ENCODE assay signal across 34 cellular contexts in the genomic region with DNA sequence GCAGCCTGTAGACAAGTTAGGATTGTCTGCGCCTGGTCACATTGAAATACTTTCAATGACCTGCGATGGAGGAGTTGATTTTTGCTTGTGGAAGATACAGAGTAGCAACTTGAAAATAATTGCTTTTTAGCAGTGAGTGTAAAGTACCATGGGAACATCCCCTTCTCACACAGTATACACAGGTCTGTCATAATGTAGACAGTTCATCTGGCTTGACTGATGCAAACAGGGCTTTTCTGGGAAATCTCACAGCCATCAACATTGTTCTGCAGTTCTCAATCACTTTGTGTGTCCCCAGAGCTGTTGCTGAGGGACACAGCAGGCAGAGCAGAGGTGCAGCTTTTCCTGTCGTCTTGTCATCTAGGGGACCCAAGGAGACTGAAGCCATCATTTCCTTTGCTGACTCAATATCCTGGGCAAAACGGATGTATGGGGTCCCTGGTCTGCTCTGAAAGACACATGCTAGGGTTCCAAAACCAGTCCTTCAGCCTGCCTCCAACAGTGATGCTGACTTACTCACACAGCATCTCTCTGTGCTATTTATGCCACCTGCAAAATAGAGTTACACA. TPM values are rescaled to one million over a fixed set of nuclear protein-coding genes. Genes with fewer than 3 reads are reported as not detected.
"Had no signal": no experiment of that assay in that cellular context is flagged by ENCODE, and none has a peak within 500 bp of the region (broad histone marks: within the 10 kb centered on the region; RNA-seq: fewer than 3 reads in every experiment).

No MANE protein-coding gene starts in this region.

- FAIRE-seq: kidney, urothelium cell line had no signal

- H3K9me3 ChIP-seq: colonic mucosa, gastrocnemius medialis, left lung, mucosa of descending colon, ovary, psoas muscle, spleen, thoracic aorta, tibial nerve, upper lobe of left lung had no signal

- H3K36me3 ChIP-seq: colonic mucosa, gastrocnemius medialis, left lung, ovary, spleen, thoracic aorta, tibial nerve, upper lobe of left lung had no signal

- ATAC-seq: esophagus mucosa; gastrocnemius medialis; left lung; mucosa of descending colon; psoas muscle; right cardiac atrium; stimulated activated naive B cell treated with anti-CD40 and anti-IgM and Interleukin-4, amounts not matched to agents 10 μg/mL and 1 μg/mL and 100 μg/mL, for 72 hours had no signal

- H3K4me3 ChIP-seq: colonic mucosa, gastrocnemius medialis, left lung, mucosa of descending colon, ovary, psoas muscle, skin epidermis, spleen, thoracic aorta, tibial nerve, upper lobe of left lung had no signal

- H3K27me3 ChIP-seq: colonic mucosa, ovary, upper lobe of left lung had no signal

- H3K4me1 Mint-ChIP-seq: endodermal cell; mesothelial cell of epicardium; naive B cell; stimulated activated naive B cell treated with anti-CD40 and anti-IgM and Interleukin-4, amounts not matched to agents 10 μg/mL and 1 μg/mL and 100 μg/mL, for 72 hours had no signal

- H3K36me3 Mint-ChIP-seq: mesothelial cell of epicardium; natural killer cell treated with Interleukin-12 subunit alpha and Interleukin-12 subunit beta and Interleukin-15 and Interleukin-18, amount 100 ng/mL, for 72 hours; stimulated activated naive B cell treated with anti-CD40 and anti-IgM and Interleukin-4, amounts not matched to agents 10 μg/mL and 1 μg/mL and 100 μg/mL, for 72 hours had no signal

- H3K9me3 Mint-ChIP-seq: dendritic cell treated with granulocyte-macrophage colony-stimulating factor and Interleukin-4, amounts not matched to agents 40 ng/mL and 50 ng/mL, for 4 days; endodermal cell; mesothelial cell of epicardium; natural killer cell treated with Interleukin-12 subunit alpha and Interleukin-12 subunit beta and Interleukin-15 and Interleukin-18, amount 100 ng/mL, for 72 hours; stimulated activated naive B cell treated with anti-CD40 and anti-IgM and Interleukin-4, amounts not matched to agents 10 μg/mL and 1 μg/mL and 100 μg/mL, for 72 hours; stimulated activated naive CD8-positive, alpha-beta T cell treated with anti-CD3 and anti-CD28 coated beads, Interleukin-15, Interleukin-2, amounts not matched to agents 100 ng/mL and 50 ng/mL, for 24 hours had no signal

- H3K4me1 ChIP-seq: colonic mucosa, gastrocnemius medialis, left lung, psoas muscle, spleen, tibial nerve, upper lobe of left lung had no signal

- DNase-seq: colonic mucosa; effector CD8-positive, alpha-beta T cell; endodermal cell; foreskin fibroblast; gastrocnemius medialis; head of caudate nucleus; kidney; left lung; mesenchymal stem cell; mucosa of descending colon; naive B cell; nucleus accumbens; ovary; posterior cingulate gyrus; psoas muscle; right cardiac atrium; spleen; stimulated activated CD4-positive, alpha-beta T cell treated with anti-CD3 and anti-CD28 coated beads, Interleukin-4, amount 100 ng/mL, for 4 hours; stimulated activated naive B cell treated with anti-CD40 and anti-IgM and Interleukin-4, amounts not matched to agents 10 μg/mL and 1 μg/mL and 100 μg/mL, for 72 hours; upper lobe of left lung had no signal

- H3K4me3 Mint-ChIP-seq: dendritic cell treated with granulocyte-macrophage colony-stimulating factor and Interleukin-4, amounts not matched to agents 40 ng/mL and 50 ng/mL, for 4 days; endodermal cell; mesothelial cell of epicardium; naive B cell; natural killer cell treated with Interleukin-12 subunit alpha and Interleukin-12 subunit beta and Interleukin-15 and Interleukin-18, amount 100 ng/mL, for 72 hours; stimulated activated naive B cell treated with anti-CD40 and anti-IgM and Interleukin-4, amounts not matched to agents 10 μg/mL and 1 μg/mL and 100 μg/mL, for 72 hours; stimulated activated naive CD8-positive, alpha-beta T cell treated with anti-CD3 and anti-CD28 coated beads, Interleukin-15, Interleukin-2, amounts not matched to agents 100 ng/mL and 50 ng/mL, for 24 hours had no signal

- H3K27ac Mint-ChIP-seq: dendritic cell treated with granulocyte-macrophage colony-stimulating factor and Interleukin-4, amounts not matched to agents 40 ng/mL and 50 ng/mL, for 4 days; endodermal cell; mesothelial cell of epicardium; naive B cell; natural killer cell treated with Interleukin-12 subunit alpha and Interleukin-12 subunit beta and Interleukin-15 and Interleukin-18, amount 100 ng/mL, for 72 hours; stimulated activated naive B cell treated with anti-CD40 and anti-IgM and Interleukin-4, amounts not matched to agents 10 μg/mL and 1 μg/mL and 100 μg/mL, for 72 hours; stimulated activated naive CD8-positive, alpha-beta T cell treated with anti-CD3 and anti-CD28 coated beads, Interleukin-15, Interleukin-2, amounts not matched to agents 100 ng/mL and 50 ng/mL, for 24 hours had no signal

- H3K27ac ChIP-seq: colonic mucosa, epithelial cell of prostate, gastrocnemius medialis, left lung, ovary, psoas muscle, skin epidermis, spleen, thoracic aorta, tibial nerve, upper lobe of left lung had no signal

RNA-seq across cellular contexts. Expression of gene REC114, which starts 5.3 kb away (rescaled TPM):
- total RNA-seq: colonic mucosa; endodermal cell; esophagus mucosa; gastrocnemius medialis; glomerular endothelial cell; kidney; left lung; lower leg skin; lung microvascular endothelial cell; mesothelial cell of epicardium; mucosa of descending colon; natural killer cell treated with Interleukin-12 subunit alpha and Interleukin-12 subunit beta and Interleukin-15 and Interleukin-18, amount 100 ng/mL, for 72 hours; ovary; psoas muscle; renal cortical epithelial cell; spleen; thoracic aorta; tibial nerve; upper lobe of left lung had no signal
